Comparison of ENCODE assay signal across 16 cellular contexts in the genomic region with DNA sequence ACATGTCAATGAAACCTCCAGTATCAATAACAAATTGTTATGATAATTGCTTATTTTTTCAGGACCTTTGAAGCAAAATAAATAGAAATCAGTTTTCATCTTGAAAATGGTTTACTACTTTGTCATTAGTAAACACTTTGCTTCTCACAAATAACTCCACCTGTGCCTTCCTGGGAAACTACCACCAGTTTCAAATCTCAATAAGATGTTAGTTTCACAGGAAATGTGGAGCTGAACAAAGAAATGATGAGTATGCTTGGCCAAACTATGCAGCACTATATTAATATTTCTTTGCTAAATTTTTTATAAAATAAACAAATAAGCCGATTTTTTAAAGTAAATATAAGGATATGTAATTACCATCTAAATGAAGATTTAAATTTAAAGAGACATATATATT.
DNase-seq lines count a peak whose midpoint lies in the region; ATAC-seq and TF ChIP-seq lines count a peak whose summit lies in the region.
"Had no signal": no experiment of that assay in that cellular context is flagged by ENCODE, and none has a peak within 500 bp of the region (broad histone marks: within the 10 kb centered on the region; RNA-seq: fewer than 3 reads in every experiment).

No MANE protein-coding gene starts in this region.

- H3K9me3 ChIP-seq in MM.1S (replicated peaks; ENCODE audit: insufficient read depth, low read length) (no peaks in the 10 kb centered on the region), body of pancreas (no peaks in the 10 kb centered on the region)
- H3K9me3 ChIP-seq: BLaER1 treated with 17β-estradiol and CSF1 and Interleukin-3, amounts not matched to agents 10 nM and 100 nM; Caco-2 had no signal

- no peaks in the 10 kb centered on the region for H3K36me3 ChIP-seq in MM.1S (replicated peaks; ENCODE audit: insufficient read depth, low read length)
- no peaks in the 10 kb centered on the region for H3K36me3 ChIP-seq in body of pancreas (replicated peaks in 1 of 2; ENCODE audit: insufficient read depth in 1 of 2, low read depth in 2 of 2)
- H3K36me3 ChIP-seq: BLaER1 treated with 17β-estradiol and CSF1 and Interleukin-3, amounts not matched to agents 10 nM and 100 nM had no signal

- intact Hi-C loops in body of pancreas (cut with DNase I), result no loop called here

- H3K4me1 ChIP-seq in MM.1S (ENCODE audit: low read length), result peaks cover 8% of the 10 kb centered on the region
- no peaks in the 10 kb centered on the region for H3K4me1 ChIP-seq in body of pancreas
- H3K4me1 ChIP-seq: Caco-2 had no signal

- H4K20me1 ChIP-seq in MM.1S (ENCODE audit: insufficient read depth, low read length), result no peaks in the 10 kb centered on the region
- H4K20me1 ChIP-seq: BLaER1 treated with 17β-estradiol and CSF1 and Interleukin-3, amounts not matched to agents 10 nM and 100 nM had no signal

- peak overlapping the region; percentile 4; the same call in 1 of the 2 replicates for H3K4me2 ChIP-seq in MM.1S (ENCODE audit: low read depth, low read length)
- H3K4me2 ChIP-seq: BLaER1 treated with 17β-estradiol and CSF1 and Interleukin-3, amounts not matched to agents 10 nM and 100 nM had no signal

- DNase-seq in MM.1S (peak; percentile 70), retina (no peak), globus pallidus (ENCODE audit: low spot score) (no peak), body of pancreas (no peak)
- DNase-seq: 8988T; ACHN; Caco-2; Calu3; CD4-positive, alpha-beta T cell; CD8-positive, alpha-beta T cell; DMS79 treated with DMSO at 0.1 percent for 48 hours; GF-D8 had no signal

- WGBS in body of pancreas, 2 donors, result 31 to 46% methylated on average over 1 of the region's 1 CpG

- no peaks in the 10 kb centered on the region for H3F3A ChIP-seq in MM.1S (ENCODE audit: insufficient read depth, low read length)

- no peak overlapping the region for H2AFZ ChIP-seq in MM.1S (ENCODE audit: low read length)

- no peak for TF ChIP-seq POLR2A in body of pancreas (IDR thresholded peaks at IDR 0.05)

- TF ChIP-seq CTCF in MM.1S (IDR thresholded peaks at IDR 0.05; ENCODE audit: low read length), result no peak
- TF ChIP-seq CTCF in body of pancreas (IDR thresholded peaks at IDR 0.05), result no peak

- ATAC-seq in GM18868 (IDR thresholded peaks at IDR 0.05; ENCODE audit: unreplicated experiment) (peak; percentile 52), body of pancreas (no peak)
- ATAC-seq: CD8-positive, alpha-beta T cell; GM12878 had no signal

- no peak overlapping the region for H3K9ac ChIP-seq in MM.1S (ENCODE audit: low read length)
- H3K9ac ChIP-seq: BLaER1 treated with 17β-estradiol and CSF1 and Interleukin-3, amounts not matched to agents 10 nM and 100 nM had no signal

- H3K79me2 ChIP-seq in MM.1S (ENCODE audit: low read length), result no peaks in the 10 kb centered on the region

- H3K9me2 ChIP-seq in MM.1S (replicated peaks; ENCODE audit: insufficient read depth, low read length), result no peaks in the 10 kb centered on the region

- H3K4me3 ChIP-seq in MM.1S (ENCODE audit: low read length) (no peak overlapping the region), body of pancreas (no peak overlapping the region)
- H3K4me3 ChIP-seq: BLaER1 treated with 17β-estradiol and CSF1 and Interleukin-3, amounts not matched to agents 10 nM and 100 nM; GM12878 had no signal

- H3K27me3 ChIP-seq in MM.1S (replicated peaks; ENCODE audit: insufficient read depth, low read length), result no peaks in the 10 kb centered on the region
- H3K27me3 ChIP-seq in body of pancreas, result no peaks in the 10 kb centered on the region
- H3K27me3 ChIP-seq: BLaER1 treated with 17β-estradiol and CSF1 and Interleukin-3, amounts not matched to agents 10 nM and 100 nM had no signal

- no peak overlapping the region for H3K27ac ChIP-seq in MM.1S (ENCODE audit: low read length)
- H3K27ac ChIP-seq in body of pancreas, result no peak overlapping the region
- H3K27ac ChIP-seq: BLaER1 treated with 17β-estradiol and CSF1 and Interleukin-3, amounts not matched to agents 10 nM and 100 nM; C4-2B had no signal
